Comparison of ENCODE assay signal across 19 cellular contexts in the genomic region with DNA sequence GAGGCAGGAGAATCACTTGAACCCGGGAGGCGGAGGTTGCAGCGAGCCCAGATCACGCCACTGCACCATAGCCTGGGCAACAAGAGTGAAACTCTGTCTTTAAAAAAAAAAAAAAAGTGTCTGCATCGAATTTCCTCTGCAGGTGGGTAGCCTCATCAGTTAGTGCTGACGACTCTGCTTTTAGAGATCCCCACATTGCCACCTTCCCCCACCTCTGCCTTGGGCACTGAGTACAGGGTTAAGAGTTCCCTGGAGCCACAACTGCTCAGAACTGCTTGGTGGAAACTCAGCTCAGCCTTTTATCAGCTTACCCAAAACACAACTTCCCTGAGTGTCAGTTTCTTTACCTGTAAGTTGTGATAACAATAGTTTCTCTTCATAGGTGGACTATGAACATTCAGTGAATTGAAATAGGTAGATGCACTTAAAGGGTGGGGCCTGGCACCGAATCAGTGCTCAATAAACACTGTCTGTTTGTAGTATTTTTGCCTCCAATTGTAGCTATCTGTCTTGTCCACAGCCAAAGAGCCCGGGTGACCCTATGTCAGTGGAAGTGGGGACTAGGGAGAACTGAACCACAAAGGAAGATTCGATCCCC. TPM values are rescaled to one million over a fixed set of nuclear protein-coding genes. Genes with fewer than 3 reads are reported as not detected.
A peak's percentile ranks its signal among the peaks of the same experiment; 100 is the strongest.
DNase-seq lines count a peak whose midpoint lies in the region; ATAC-seq lines count a peak whose summit lies in the region.
"Had no signal": no experiment of that assay in that cellular context is flagged by ENCODE, and none has a peak within 500 bp of the region (broad histone marks: within the 10 kb centered on the region; RNA-seq: fewer than 3 reads in every experiment).

No MANE protein-coding gene starts in this region.

- H3K36me3 Mint-ChIP-seq in activated naive CD4-positive, alpha-beta T cell treated with anti-CD3 and anti-CD28 coated beads for 36 hours (ENCODE audit: low read depth): peaks cover 1% of the 10 kb centered on the region

- H3K27me3 ChIP-seq in duodenal mucosa (ENCODE audit: control insufficient read depth in 1 of 2, insufficient read depth in 2 of 2, low read length in 2 of 2): no peaks in the 10 kb centered on the region
- H3K27me3 ChIP-seq: breast epithelium, heart right ventricle, pancreas had no signal

- no peak overlapping the region for H3K27ac Mint-ChIP-seq in activated naive CD4-positive, alpha-beta T cell treated with anti-CD3 and anti-CD28 coated beads for 36 hours
- no peak overlapping the region for H3K27ac Mint-ChIP-seq in stimulated activated naive CD8-positive, alpha-beta T cell treated with anti-CD3 and anti-CD28 coated beads, Interleukin-15, amount 100 ng/mL, for 72 hours
- H3K27ac Mint-ChIP-seq: activated B cell treated with CpG ODN at 0.5 μM for 24 hours had no signal

- no peak overlapping the region for H3K4me3 Mint-ChIP-seq in activated naive CD4-positive, alpha-beta T cell treated with anti-CD3 and anti-CD28 coated beads for 36 hours
- no peak overlapping the region for H3K4me3 Mint-ChIP-seq in stimulated activated naive CD8-positive, alpha-beta T cell treated with anti-CD3 and anti-CD28 coated beads, Interleukin-15, amount 100 ng/mL, for 72 hours
- H3K4me3 Mint-ChIP-seq: activated B cell treated with CpG ODN at 0.5 μM for 24 hours, CD14-positive monocyte had no signal

- ATAC-seq in stimulated activated naive CD8-positive, alpha-beta T cell treated with anti-CD3 and anti-CD28 coated beads, Interleukin-15, amount 100 ng/mL, for 72 hours: peak; percentile 24
- no peak for ATAC-seq in HG02763 (IDR thresholded peaks at IDR 0.05; ENCODE audit: unreplicated experiment)
- ATAC-seq: heart right ventricle, pancreas, sciatic nerve had no signal

- H3K27ac ChIP-seq in KOPT-K1 (ENCODE audit: low read depth, low read length, poor library complexity, severe bottlenecking): peak overlapping the region; percentile 81
- H3K27ac ChIP-seq in duodenal mucosa (ENCODE audit: low read depth, low read length): no peak overlapping the region
- H3K27ac ChIP-seq: heart right ventricle, pancreas had no signal

- CTCF ChIA-PET in activated naive CD4-positive, alpha-beta T cell treated with anti-CD3 and anti-CD28 coated beads for 36 hours (lab: Charles Lee): interaction anchor here (0.6 to 2.5 kb wide), 3 partner anchors 13 to 63 kb away, joined by 3 to 8 read pairs (median 3); no protein-coding TSS in a partner anchor

- no peaks in the 10 kb centered on the region for H3K27me3 Mint-ChIP-seq in activated naive CD4-positive, alpha-beta T cell treated with anti-CD3 and anti-CD28 coated beads for 36 hours (ENCODE audit: low read depth)
- no peaks in the 10 kb centered on the region for H3K27me3 Mint-ChIP-seq in stimulated activated naive CD8-positive, alpha-beta T cell treated with anti-CD3 and anti-CD28 coated beads, Interleukin-15, amount 100 ng/mL, for 72 hours

- no peaks in the 10 kb centered on the region for H3K9me3 Mint-ChIP-seq in activated naive CD4-positive, alpha-beta T cell treated with anti-CD3 and anti-CD28 coated beads for 36 hours
- H3K9me3 Mint-ChIP-seq in stimulated activated naive CD8-positive, alpha-beta T cell treated with anti-CD3 and anti-CD28 coated beads, Interleukin-15, amount 100 ng/mL, for 72 hours: no peaks in the 10 kb centered on the region
- H3K9me3 Mint-ChIP-seq: activated B cell treated with CpG ODN at 0.5 μM for 24 hours, CD14-positive monocyte had no signal

- no peaks in the 10 kb centered on the region for H3K9me3 ChIP-seq in KOPT-K1 (ENCODE audit: insufficient read depth, low read length, poor library complexity, severe bottlenecking)
- H3K9me3 ChIP-seq in duodenal mucosa (ENCODE audit: control insufficient read depth in 1 of 2, low read length in 2 of 2): no peaks in the 10 kb centered on the region
- H3K9me3 ChIP-seq: breast epithelium, heart right ventricle, pancreas had no signal

- H3K36me3 ChIP-seq in KOPT-K1 (ENCODE audit: insufficient read depth, low read length) (no peaks in the 10 kb centered on the region), duodenal mucosa (ENCODE audit: control insufficient read depth in 1 of 2, insufficient read depth in 2 of 2, low read length in 2 of 2) (peaks cover 4 to 20% of the 10 kb centered on the region in 2 donors)
- H3K36me3 ChIP-seq: breast epithelium, pancreas had no signal

- peaks cover 31 to 40% of the 10 kb centered on the region in 2 donors for H3K4me1 ChIP-seq in duodenal mucosa (ENCODE audit: control insufficient read depth in 1 of 2, insufficient read depth in 2 of 2, low read length in 2 of 2)
- H3K4me1 ChIP-seq: pancreas had no signal

- DNase-seq in activated naive CD4-positive, alpha-beta T cell treated with anti-CD3 and anti-CD28 coated beads for 36 hours: peak; percentile 36
- no peak for DNase-seq in activated naive CD4-positive, alpha-beta T cell treated with Interleukin-2 at 50 U/mL for 16 hours
- DNase-seq in stimulated activated naive CD8-positive, alpha-beta T cell treated with anti-CD3 and anti-CD28 coated beads, Interleukin-15, amount 100 ng/mL, for 72 hours: no peak
- DNase-seq in foreskin melanocyte: no peak
- DNase-seq in activated T-cell treated with anti-CD3 and anti-CD28 coated beads, Interleukin-2, amount 50 U/mL, for 48 hours: no peak
- DNase-seq: ACHN, activated B cell treated with CpG ODN at 0.5 μM for 24 hours, cortex of kidney, heart right ventricle, MV-4-11, NCI-H446, T-helper 9 cell had no signal

- H3K9ac ChIP-seq in duodenal mucosa (ENCODE audit: low read depth in 1 of 2, low read length in 2 of 2): peak overlapping the region; percentile 26 to 32

- H3K4me3 ChIP-seq in duodenal mucosa (ENCODE audit: low read depth in 1 of 2, low read length in 2 of 2): no peak overlapping the region
- H3K4me3 ChIP-seq: breast epithelium, heart right ventricle, pancreas had no signal

- intact Hi-C loops in activated naive CD4-positive, alpha-beta T cell treated with anti-CD3 and anti-CD28 coated beads for 36 hours (cut with micrococcal nuclease): loop anchor here (2.0 kb wide), 1 partner anchor 26 kb away; no protein-coding TSS in a partner anchor

- H3K4me1 Mint-ChIP-seq in activated naive CD4-positive, alpha-beta T cell treated with anti-CD3 and anti-CD28 coated beads for 36 hours (ENCODE audit: low read depth): peaks cover 45% of the 10 kb centered on the region
- H3K4me1 Mint-ChIP-seq in stimulated activated naive CD8-positive, alpha-beta T cell treated with anti-CD3 and anti-CD28 coated beads, Interleukin-15, amount 100 ng/mL, for 72 hours: peaks cover 47% of the 10 kb centered on the region

RNA-seq across cellular contexts. Expression of a gene that starts 11.3 kb away (rescaled TPM):
- 1 to 10 TPM; 7.0 to 7.2 TPM for total RNA-seq in activated naive CD4-positive, alpha-beta T cell treated with anti-CD3 and anti-CD28 coated beads for 36 hours

RNA-seq across cellular contexts. Expression of a gene that starts 29.5 kb away (rescaled TPM):
- 10 to 100 TPM; 36.4 to 37.7 TPM for total RNA-seq in activated naive CD4-positive, alpha-beta T cell treated with anti-CD3 and anti-CD28 coated beads for 36 hours
